Comparison of ENCODE assay signal across 1 cellular context in the genomic region with DNA sequence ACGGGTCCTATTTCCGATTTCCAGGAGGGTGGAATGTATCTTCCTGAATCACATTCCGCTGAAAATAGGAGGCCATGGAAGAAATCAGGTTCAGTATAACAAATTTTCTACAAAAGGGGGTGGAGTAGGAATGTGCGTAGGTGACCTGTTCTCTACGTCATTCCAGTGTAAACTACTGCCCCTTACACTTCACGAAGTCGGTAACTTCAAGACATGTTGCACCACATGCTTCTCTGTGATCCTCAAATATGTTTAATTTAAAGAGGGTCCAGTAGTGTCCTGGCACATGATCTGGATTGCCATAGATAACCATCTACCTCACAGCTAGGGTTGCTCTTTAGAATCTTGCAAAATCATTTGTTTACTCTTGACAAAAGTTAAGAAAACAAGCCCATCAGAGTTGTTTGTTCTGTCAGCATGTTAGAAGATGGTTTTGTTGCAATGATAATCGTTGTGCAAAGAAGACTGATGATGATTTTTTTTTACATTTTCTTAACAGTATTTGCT.
TF ChIP-seq lines count a peak whose summit lies in the region.

No MANE protein-coding gene starts in this region.

TF ChIP-seq in HepG2, 621 proteins besides CTCF, POLR2A, EP300 and RAD21 (continued from another document and continues in another):
- TF ChIP-seq, protein P1, sequence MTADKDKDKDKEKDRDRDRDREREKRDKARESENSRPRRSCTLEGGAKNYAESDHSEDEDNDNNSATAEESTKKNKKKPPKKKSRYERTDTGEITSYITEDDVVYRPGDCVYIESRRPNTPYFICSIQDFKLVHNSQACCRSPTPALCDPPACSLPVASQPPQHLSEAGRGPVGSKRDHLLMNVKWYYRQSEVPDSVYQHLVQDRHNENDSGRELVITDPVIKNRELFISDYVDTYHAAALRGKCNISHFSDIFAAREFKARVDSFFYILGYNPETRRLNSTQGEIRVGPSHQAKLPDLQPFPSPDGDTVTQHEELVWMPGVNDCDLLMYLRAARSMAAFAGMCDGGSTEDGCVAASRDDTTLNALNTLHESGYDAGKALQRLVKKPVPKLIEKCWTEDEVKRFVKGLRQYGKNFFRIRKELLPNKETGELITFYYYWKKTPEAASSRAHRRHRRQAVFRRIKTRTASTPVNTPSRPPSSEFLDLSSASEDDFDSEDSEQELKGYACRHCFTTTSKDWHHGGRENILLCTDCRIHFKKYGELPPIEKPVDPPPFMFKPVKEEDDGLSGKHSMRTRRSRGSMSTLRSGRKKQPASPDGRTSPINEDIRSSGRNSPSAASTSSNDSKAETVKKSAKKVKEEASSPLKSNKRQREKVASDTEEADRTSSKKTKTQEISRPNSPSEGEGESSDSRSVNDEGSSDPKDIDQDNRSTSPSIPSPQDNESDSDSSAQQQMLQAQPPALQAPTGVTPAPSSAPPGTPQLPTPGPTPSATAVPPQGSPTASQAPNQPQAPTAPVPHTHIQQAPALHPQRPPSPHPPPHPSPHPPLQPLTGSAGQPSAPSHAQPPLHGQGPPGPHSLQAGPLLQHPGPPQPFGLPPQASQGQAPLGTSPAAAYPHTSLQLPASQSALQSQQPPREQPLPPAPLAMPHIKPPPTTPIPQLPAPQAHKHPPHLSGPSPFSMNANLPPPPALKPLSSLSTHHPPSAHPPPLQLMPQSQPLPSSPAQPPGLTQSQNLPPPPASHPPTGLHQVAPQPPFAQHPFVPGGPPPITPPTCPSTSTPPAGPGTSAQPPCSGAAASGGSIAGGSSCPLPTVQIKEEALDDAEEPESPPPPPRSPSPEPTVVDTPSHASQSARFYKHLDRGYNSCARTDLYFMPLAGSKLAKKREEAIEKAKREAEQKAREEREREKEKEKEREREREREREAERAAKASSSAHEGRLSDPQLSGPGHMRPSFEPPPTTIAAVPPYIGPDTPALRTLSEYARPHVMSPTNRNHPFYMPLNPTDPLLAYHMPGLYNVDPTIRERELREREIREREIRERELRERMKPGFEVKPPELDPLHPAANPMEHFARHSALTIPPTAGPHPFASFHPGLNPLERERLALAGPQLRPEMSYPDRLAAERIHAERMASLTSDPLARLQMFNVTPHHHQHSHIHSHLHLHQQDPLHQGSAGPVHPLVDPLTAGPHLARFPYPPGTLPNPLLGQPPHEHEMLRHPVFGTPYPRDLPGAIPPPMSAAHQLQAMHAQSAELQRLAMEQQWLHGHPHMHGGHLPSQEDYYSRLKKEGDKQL (CRISPR knock-in tag; IDR thresholded peaks at IDR 0.05; ENCODE audit: low read depth), result peak; percentile 98
- peak; percentile 100 for TF ChIP-seq GATAD2A (CRISPR knock-in tag; IDR thresholded peaks at IDR 0.05)
- TF ChIP-seq ZNF749 (CRISPR knock-in tag; IDR thresholded peaks at IDR 0.05; ENCODE audit: borderline replicate concordance), result peak; percentile 50; the same call in 1 of the 2 replicates
- no peak for TF ChIP-seq YY1 (IDR thresholded peaks at IDR 0.05; ENCODE audit: insufficient read depth, insufficient replicate concordance, low read depth, low read length)
- TF ChIP-seq KDM4B (CRISPR knock-in tag; IDR thresholded peaks at IDR 0.05), result peak; percentile 95
- TF ChIP-seq ZNF550 (CRISPR knock-in tag; IDR thresholded peaks at IDR 0.05; ENCODE audit: borderline replicate concordance), result no peak
- TF ChIP-seq IKZF4 (CRISPR knock-in tag; IDR thresholded peaks at IDR 0.05; ENCODE audit: borderline replicate concordance, low read depth, not compliant biosample characterization), result no peak
- peak; percentile 70; the same call in 1 of the 2 replicates for TF ChIP-seq MED13 (CRISPR knock-in tag; IDR thresholded peaks at IDR 0.05)
- TF ChIP-seq, protein P2, sequence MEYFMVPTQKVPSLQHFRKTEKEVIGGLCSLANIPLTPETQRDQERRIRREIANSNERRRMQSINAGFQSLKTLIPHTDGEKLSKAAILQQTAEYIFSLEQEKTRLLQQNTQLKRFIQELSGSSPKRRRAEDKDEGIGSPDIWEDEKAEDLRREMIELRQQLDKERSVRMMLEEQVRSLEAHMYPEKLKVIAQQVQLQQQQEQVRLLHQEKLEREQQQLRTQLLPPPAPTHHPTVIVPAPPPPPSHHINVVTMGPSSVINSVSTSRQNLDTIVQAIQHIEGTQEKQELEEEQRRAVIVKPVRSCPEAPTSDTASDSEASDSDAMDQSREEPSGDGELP (IDR thresholded peaks at IDR 0.05; ENCODE audit: borderline replicate concordance, low read depth), result peak; percentile 65
- no peak for TF ChIP-seq GTF2F1 (IDR thresholded peaks at IDR 0.05; ENCODE audit: low read length)
- no peak for TF ChIP-seq HNRNPK (IDR thresholded peaks at IDR 0.05; ENCODE audit: low read depth, low read length, poor library complexity, severe bottlenecking)
- TF ChIP-seq, protein P3, sequence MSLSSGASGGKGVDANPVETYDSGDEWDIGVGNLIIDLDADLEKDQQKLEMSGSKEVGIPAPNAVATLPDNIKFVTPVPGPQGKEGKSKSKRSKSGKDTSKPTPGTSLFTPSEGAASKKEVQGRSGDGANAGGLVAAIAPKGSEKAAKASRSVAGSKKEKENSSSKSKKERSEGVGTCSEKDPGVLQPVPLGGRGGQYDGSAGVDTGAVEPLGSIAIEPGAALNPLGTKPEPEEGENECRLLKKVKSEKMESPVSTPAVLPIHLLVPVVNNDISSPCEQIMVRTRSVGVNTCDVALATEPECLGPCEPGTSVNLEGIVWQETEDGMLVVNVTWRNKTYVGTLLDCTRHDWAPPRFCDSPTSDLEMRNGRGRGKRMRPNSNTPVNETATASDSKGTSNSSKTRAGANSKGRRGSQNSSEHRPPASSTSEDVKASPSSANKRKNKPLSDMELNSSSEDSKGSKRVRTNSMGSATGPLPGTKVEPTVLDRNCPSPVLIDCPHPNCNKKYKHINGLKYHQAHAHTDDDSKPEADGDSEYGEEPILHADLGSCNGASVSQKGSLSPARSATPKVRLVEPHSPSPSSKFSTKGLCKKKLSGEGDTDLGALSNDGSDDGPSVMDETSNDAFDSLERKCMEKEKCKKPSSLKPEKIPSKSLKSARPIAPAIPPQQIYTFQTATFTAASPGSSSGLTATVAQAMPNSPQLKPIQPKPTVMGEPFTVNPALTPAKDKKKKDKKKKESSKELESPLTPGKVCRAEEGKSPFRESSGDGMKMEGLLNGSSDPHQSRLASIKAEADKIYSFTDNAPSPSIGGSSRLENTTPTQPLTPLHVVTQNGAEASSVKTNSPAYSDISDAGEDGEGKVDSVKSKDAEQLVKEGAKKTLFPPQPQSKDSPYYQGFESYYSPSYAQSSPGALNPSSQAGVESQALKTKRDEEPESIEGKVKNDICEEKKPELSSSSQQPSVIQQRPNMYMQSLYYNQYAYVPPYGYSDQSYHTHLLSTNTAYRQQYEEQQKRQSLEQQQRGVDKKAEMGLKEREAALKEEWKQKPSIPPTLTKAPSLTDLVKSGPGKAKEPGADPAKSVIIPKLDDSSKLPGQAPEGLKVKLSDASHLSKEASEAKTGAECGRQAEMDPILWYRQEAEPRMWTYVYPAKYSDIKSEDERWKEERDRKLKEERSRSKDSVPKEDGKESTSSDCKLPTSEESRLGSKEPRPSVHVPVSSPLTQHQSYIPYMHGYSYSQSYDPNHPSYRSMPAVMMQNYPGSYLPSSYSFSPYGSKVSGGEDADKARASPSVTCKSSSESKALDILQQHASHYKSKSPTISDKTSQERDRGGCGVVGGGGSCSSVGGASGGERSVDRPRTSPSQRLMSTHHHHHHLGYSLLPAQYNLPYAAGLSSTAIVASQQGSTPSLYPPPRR (CRISPR knock-in tag; IDR thresholded peaks at IDR 0.05; ENCODE audit: borderline replicate concordance), result peak; percentile 98
- TF ChIP-seq, protein P4, sequence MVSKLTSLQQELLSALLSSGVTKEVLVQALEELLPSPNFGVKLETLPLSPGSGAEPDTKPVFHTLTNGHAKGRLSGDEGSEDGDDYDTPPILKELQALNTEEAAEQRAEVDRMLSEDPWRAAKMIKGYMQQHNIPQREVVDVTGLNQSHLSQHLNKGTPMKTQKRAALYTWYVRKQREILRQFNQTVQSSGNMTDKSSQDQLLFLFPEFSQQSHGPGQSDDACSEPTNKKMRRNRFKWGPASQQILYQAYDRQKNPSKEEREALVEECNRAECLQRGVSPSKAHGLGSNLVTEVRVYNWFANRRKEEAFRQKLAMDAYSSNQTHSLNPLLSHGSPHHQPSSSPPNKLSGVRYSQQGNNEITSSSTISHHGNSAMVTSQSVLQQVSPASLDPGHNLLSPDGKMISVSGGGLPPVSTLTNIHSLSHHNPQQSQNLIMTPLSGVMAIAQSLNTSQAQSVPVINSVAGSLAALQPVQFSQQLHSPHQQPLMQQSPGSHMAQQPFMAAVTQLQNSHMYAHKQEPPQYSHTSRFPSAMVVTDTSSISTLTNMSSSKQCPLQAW (CRISPR knock-in tag; IDR thresholded peaks at IDR 0.05), result peak; percentile 62
- TF ChIP-seq, protein P5, sequence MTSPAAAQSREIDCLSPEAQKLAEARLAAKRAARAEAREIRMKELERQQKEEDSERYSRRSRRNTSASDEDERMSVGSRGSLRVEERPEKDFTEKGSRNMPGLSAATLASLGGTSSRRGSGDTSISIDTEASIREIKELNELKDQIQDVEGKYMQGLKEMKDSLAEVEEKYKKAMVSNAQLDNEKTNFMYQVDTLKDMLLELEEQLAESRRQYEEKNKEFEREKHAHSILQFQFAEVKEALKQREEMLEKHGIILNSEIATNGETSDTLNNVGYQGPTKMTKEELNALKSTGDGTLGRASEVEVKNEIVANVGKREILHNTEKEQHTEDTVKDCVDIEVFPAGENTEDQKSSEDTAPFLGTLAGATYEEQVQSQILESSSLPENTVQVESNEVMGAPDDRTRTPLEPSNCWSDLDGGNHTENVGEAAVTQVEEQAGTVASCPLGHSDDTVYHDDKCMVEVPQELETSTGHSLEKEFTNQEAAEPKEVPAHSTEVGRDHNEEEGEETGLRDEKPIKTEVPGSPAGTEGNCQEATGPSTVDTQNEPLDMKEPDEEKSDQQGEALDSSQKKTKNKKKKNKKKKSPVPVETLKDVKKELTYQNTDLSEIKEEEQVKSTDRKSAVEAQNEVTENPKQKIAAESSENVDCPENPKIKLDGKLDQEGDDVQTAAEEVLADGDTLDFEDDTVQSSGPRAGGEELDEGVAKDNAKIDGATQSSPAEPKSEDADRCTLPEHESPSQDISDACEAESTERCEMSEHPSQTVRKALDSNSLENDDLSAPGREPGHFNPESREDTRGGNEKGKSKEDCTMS (CRISPR knock-in tag; conservative IDR thresholded peaks at IDR 0.05), result no peak
- TF ChIP-seq RXRA (CRISPR knock-in tag; IDR thresholded peaks at IDR 0.05), result no peak; the same call in 1 of the 2 replicates
- no peak for TF ChIP-seq ZNF337 (CRISPR knock-in tag; IDR thresholded peaks at IDR 0.05; ENCODE audit: borderline replicate concordance, low read depth)
- peak; percentile 84 for TF ChIP-seq SIX4 (CRISPR knock-in tag; IDR thresholded peaks at IDR 0.05)
- TF ChIP-seq, protein P6, sequence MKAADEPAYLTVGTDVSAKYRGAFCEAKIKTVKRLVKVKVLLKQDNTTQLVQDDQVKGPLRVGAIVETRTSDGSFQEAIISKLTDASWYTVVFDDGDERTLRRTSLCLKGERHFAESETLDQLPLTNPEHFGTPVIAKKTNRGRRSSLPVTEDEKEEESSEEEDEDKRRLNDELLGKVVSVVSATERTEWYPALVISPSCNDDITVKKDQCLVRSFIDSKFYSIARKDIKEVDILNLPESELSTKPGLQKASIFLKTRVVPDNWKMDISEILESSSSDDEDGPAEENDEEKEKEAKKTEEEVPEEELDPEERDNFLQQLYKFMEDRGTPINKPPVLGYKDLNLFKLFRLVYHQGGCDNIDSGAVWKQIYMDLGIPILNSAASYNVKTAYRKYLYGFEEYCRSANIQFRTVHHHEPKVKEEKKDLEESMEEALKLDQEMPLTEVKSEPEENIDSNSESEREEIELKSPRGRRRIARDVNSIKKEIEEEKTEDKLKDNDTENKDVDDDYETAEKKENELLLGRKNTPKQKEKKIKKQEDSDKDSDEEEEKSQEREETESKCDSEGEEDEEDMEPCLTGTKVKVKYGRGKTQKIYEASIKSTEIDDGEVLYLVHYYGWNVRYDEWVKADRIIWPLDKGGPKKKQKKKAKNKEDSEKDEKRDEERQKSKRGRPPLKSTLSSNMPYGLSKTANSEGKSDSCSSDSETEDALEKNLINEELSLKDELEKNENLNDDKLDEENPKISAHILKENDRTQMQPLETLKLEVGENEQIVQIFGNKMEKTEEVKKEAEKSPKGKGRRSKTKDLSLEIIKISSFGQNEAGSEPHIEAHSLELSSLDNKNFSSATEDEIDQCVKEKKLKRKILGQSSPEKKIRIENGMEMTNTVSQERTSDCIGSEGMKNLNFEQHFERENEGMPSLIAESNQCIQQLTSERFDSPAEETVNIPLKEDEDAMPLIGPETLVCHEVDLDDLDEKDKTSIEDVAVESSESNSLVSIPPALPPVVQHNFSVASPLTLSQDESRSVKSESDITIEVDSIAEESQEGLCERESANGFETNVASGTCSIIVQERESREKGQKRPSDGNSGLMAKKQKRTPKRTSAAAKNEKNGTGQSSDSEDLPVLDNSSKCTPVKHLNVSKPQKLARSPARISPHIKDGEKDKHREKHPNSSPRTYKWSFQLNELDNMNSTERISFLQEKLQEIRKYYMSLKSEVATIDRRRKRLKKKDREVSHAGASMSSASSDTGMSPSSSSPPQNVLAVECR (CRISPR knock-in tag; IDR thresholded peaks at IDR 0.05; ENCODE audit: borderline replicate concordance), result peak; percentile 58; the same call in 1 of the 2 replicates
- no peak for TF ChIP-seq ZNF136 (CRISPR knock-in tag; IDR thresholded peaks at IDR 0.05; ENCODE audit: low read depth)
- no peak for TF ChIP-seq ZNF546 (CRISPR knock-in tag; conservative IDR thresholded peaks at IDR 0.05)
- TF ChIP-seq, protein P7, sequence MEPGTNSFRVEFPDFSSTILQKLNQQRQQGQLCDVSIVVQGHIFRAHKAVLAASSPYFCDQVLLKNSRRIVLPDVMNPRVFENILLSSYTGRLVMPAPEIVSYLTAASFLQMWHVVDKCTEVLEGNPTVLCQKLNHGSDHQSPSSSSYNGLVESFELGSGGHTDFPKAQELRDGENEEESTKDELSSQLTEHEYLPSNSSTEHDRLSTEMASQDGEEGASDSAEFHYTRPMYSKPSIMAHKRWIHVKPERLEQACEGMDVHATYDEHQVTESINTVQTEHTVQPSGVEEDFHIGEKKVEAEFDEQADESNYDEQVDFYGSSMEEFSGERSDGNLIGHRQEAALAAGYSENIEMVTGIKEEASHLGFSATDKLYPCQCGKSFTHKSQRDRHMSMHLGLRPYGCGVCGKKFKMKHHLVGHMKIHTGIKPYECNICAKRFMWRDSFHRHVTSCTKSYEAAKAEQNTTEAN (CRISPR knock-in tag; conservative IDR thresholded peaks at IDR 0.05), result peak; percentile 78; the same call in 1 of the 2 replicates
- TF ChIP-seq, protein P8, sequence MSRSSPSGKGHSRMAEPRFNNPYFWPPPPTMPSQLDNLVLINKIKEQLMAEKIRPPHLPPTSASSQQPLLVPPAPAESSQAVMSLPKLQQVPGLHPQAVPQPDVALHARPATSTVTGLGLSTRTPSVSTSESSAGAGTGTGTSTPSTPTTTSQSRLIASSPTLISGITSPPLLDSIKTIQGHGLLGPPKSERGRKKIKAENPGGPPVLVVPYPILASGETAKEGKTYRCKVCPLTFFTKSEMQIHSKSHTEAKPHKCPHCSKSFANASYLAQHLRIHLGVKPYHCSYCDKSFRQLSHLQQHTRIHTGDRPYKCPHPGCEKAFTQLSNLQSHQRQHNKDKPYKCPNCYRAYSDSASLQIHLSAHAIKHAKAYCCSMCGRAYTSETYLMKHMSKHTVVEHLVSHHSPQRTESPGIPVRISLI (CRISPR knock-in tag; IDR thresholded peaks at IDR 0.05; ENCODE audit: borderline replicate concordance), result peak; percentile 91
- TF ChIP-seq ZSCAN29 (CRISPR knock-in tag; conservative IDR thresholded peaks at IDR 0.05), result peak; percentile 86; the same call in 1 of the 2 replicates
- peak; percentile 84 for TF ChIP-seq ZBTB7B (CRISPR knock-in tag; IDR thresholded peaks at IDR 0.05)
- TF ChIP-seq FOXJ3 (CRISPR knock-in tag; IDR thresholded peaks at IDR 0.05; ENCODE audit: borderline replicate concordance), result peak; percentile 99; the same call in 1 of the 2 replicates
- no peak for TF ChIP-seq ZNF776 (CRISPR knock-in tag; IDR thresholded peaks at IDR 0.05)
